8 cellular contexts compared by ENCODE assay signal in genomic region chr1:48471603-48472576, GRCh38. TPM values are rescaled to one million over a fixed set of nuclear protein-coding genes. Genes with fewer than 3 reads are reported as not detected.
A peak's percentile ranks its signal among the peaks of the same experiment; 100 is the strongest.
DNase-seq lines count a peak whose midpoint lies in the region; ATAC-seq and TF ChIP-seq lines count a peak whose summit lies in the region.

Gene SPATA6, minus strand, starts transcription at chr1:48472204. Its CDS starts 196 bp downstream, at chr1:48472008.

- TF ChIP-seq RAD21 in SK-N-SH (IDR thresholded peaks at IDR 0.05; ENCODE audit: low read length), result no peak

- H3K27me3 ChIP-seq in HAP-1 (ENCODE audit: low read depth) (no peaks in the 10 kb centered on the region), MM.1S (replicated peaks; ENCODE audit: insufficient read depth, low read length) (no peaks in the 10 kb centered on the region), SK-N-SH (ENCODE audit: insufficient read depth) (no peaks in the 10 kb centered on the region)

- H2AFZ ChIP-seq in MM.1S (ENCODE audit: low read length) (peak within 1 kb of the TSS; percentile 90), SK-N-SH (ENCODE audit: low read depth) (peak within 1 kb of the TSS; percentile 99)

- POLR2A ChIA-PET in SK-N-SH (lab: Yijun Ruan, JAX), result interaction anchor here (0.6 to 0.9 kb wide), 5 partner anchors 22 to 1894 kb away, joined by 3 read pairs; no protein-coding TSS in a partner anchor
- POLR2A ChIA-PET in activated naive CD8-positive, alpha-beta T cell treated with anti-CD3 and anti-CD28 coated beads, Interleukin-2, amount 10 ng/mL, durations not matched to agents 7 days and 5 days (lab: Charles Lee), result interaction anchor here (0.9 to 1.0 kb wide), 2 partner anchors 26 to 304 kb away, joined by 3 read pairs; no protein-coding TSS in a partner anchor

- CTCF ChIA-PET in SK-N-SH (lab: Yijun Ruan, JAX), result interaction anchor here (0.7 to 2.3 kb wide), 8 partner anchors 9 to 115 kb away, joined by 3 to 22 read pairs (median 4); no protein-coding TSS in a partner anchor

- H3K36me3 ChIP-seq in HAP-1 (replicated peaks) (no peaks in the 10 kb centered on the region), MM.1S (replicated peaks; ENCODE audit: insufficient read depth, low read length) (no peaks in the 10 kb centered on the region), SK-N-SH (replicated peaks in 1 of 2; ENCODE audit: control insufficient read depth in 1 of 2, insufficient read depth in 2 of 2, low read length in 1 of 2) (peaks cover 2 to 3% of the 10 kb centered on the region in 2 experiments)

- H3K4me3 Mint-ChIP-seq in activated naive CD8-positive, alpha-beta T cell treated with anti-CD3 and anti-CD28 coated beads, Interleukin-2, amount 10 ng/mL, durations not matched to agents 7 days and 5 days, result peak within 1 kb of the TSS; percentile 90

- in situ Hi-C loops in HAP-1 (cut with MboI; ENCODE audit: low sequenced_read_pairs), result no loop called here

- peak; percentile 91 for DNase-seq in ELF-1 (ENCODE audit: low read depth, low spot score)
- peak; percentile 84 to 97 for DNase-seq in HAP-1 (ENCODE audit: low spot score in 2 of 2)
- DNase-seq in MM.1S, result peak; percentile 95
- DNase-seq in SK-N-SH, result peak; percentile 97
- DNase-seq in activated naive CD8-positive, alpha-beta T cell treated with anti-CD3 and anti-CD28 coated beads, Interleukin-2, amount 10 ng/mL, durations not matched to agents 7 days and 5 days, result peak; percentile 95
- DNase-seq in Right ventricle myocardium inferior (ENCODE audit: missing footprints), result peak; percentile 98
- peak; percentile 90 for DNase-seq in omental fat pad (ENCODE audit: low spot score)
- DNase-seq in substantia nigra (lab: John Stamatoyannopoulos, UW), result peak; percentile 72 to 99 (median 96)

- H3K4me1 Mint-ChIP-seq in activated naive CD8-positive, alpha-beta T cell treated with anti-CD3 and anti-CD28 coated beads, Interleukin-2, amount 10 ng/mL, durations not matched to agents 7 days and 5 days, result peaks cover 12% of the 10 kb centered on the region

- H3K27me3 Mint-ChIP-seq in activated naive CD8-positive, alpha-beta T cell treated with anti-CD3 and anti-CD28 coated beads, Interleukin-2, amount 10 ng/mL, durations not matched to agents 7 days and 5 days, result peaks cover 14% of the 10 kb centered on the region

- H3K4me1 ChIP-seq in HAP-1 (no peaks in the 10 kb centered on the region), MM.1S (ENCODE audit: low read length) (no peaks in the 10 kb centered on the region), SK-N-SH (ENCODE audit: control insufficient read depth in 1 of 2, insufficient read depth in 2 of 2, low read depth in 1 of 2, low read length in 1 of 2) (peaks cover 14 to 22% of the 10 kb centered on the region in 2 experiments)

- H3K9me3 ChIP-seq in HAP-1 (no peaks in the 10 kb centered on the region), MM.1S (replicated peaks; ENCODE audit: insufficient read depth, low read length) (no peaks in the 10 kb centered on the region), SK-N-SH (no peaks in the 10 kb centered on the region)

- H3K27ac Mint-ChIP-seq in activated naive CD8-positive, alpha-beta T cell treated with anti-CD3 and anti-CD28 coated beads, Interleukin-2, amount 10 ng/mL, durations not matched to agents 7 days and 5 days, result peak within 1 kb of the TSS; percentile 78

- ATAC-seq in activated naive CD8-positive, alpha-beta T cell treated with anti-CD3 and anti-CD28 coated beads, Interleukin-2, amount 10 ng/mL, durations not matched to agents 7 days and 5 days (ENCODE audit: low read depth), result peak; percentile 94
- peak; percentile 96 for ATAC-seq in Right ventricle myocardium inferior
- ATAC-seq in omental fat pad (ENCODE audit: low FRiP score), result peak; percentile 97

- H3K9me2 ChIP-seq in MM.1S (replicated peaks; ENCODE audit: insufficient read depth, low read length) (no peaks in the 10 kb centered on the region), SK-N-SH (no peaks in the 10 kb centered on the region)

- 4% methylated on average over 30 of the region's 79 CpGs for WGBS in SK-N-SH (ENCODE audit: low lambda C conversion rate)

- H3K27ac ChIP-seq in MM.1S (ENCODE audit: low read length) (no peak within 1 kb of the TSS), SK-N-SH (ENCODE audit: low read depth in 2 of 2, low read length in 1 of 2) (peak within 1 kb of the TSS; percentile 77 to 82), substantia nigra (ENCODE audit: low read depth, low read length, poor library complexity, severe bottlenecking) (peak within 1 kb of the TSS; percentile 92)

- H3K4me3 ChIP-seq in HAP-1 (peak within 1 kb of the TSS; percentile 42), MM.1S (ENCODE audit: low read length) (peak within 1 kb of the TSS; percentile 64), SK-N-SH (ENCODE audit: low read depth in 2 of 2, low read length in 1 of 2) (peak within 1 kb of the TSS; percentile 78 to 90)

- peak within 1 kb of the TSS; percentile 44; the same call in 1 of the 2 replicates for H3K9ac ChIP-seq in MM.1S (ENCODE audit: low read length)
- peak within 1 kb of the TSS; percentile 77 for H3K9ac ChIP-seq in SK-N-SH

- TF ChIP-seq EP300 in SK-N-SH (IDR thresholded peaks at IDR 0.05; ENCODE audit: borderline replicate concordance in 1 of 2, low read depth in 1 of 2, low read length in 1 of 2), result no peak

- H4K20me1 ChIP-seq in MM.1S (ENCODE audit: insufficient read depth, low read length), result no peaks in the 10 kb centered on the region
- no peaks in the 10 kb centered on the region for H4K20me1 ChIP-seq in SK-N-SH (ENCODE audit: insufficient read depth)

- intact Hi-C loops in Right ventricle myocardium inferior (cut with DNase I), result no loop called here

- H3K79me2 ChIP-seq in MM.1S (ENCODE audit: low read length) (no peaks in the 10 kb centered on the region), SK-N-SH (ENCODE audit: insufficient read depth) (peaks cover 7% of the 10 kb centered on the region; the same call in 1 of the 2 replicates)

- H3K9me3 Mint-ChIP-seq in activated naive CD8-positive, alpha-beta T cell treated with anti-CD3 and anti-CD28 coated beads, Interleukin-2, amount 10 ng/mL, durations not matched to agents 7 days and 5 days, result peaks cover 6% of the 10 kb centered on the region

- no peaks in the 10 kb centered on the region for H3F3A ChIP-seq in MM.1S (ENCODE audit: insufficient read depth, low read length)
- no peaks in the 10 kb centered on the region for H3F3A ChIP-seq in SK-N-SH (replicated peaks; ENCODE audit: insufficient read depth)

- TF ChIP-seq CTCF in MM.1S (IDR thresholded peaks at IDR 0.05; ENCODE audit: low read length) (no peak), SK-N-SH (IDR thresholded peaks at IDR 0.05) (no peak), omental fat pad (IDR thresholded peaks at IDR 0.05) (no peak)

- no peaks in the 10 kb centered on the region for H3K36me3 Mint-ChIP-seq in activated naive CD8-positive, alpha-beta T cell treated with anti-CD3 and anti-CD28 coated beads, Interleukin-2, amount 10 ng/mL, durations not matched to agents 7 days and 5 days

- peak within 1 kb of the TSS; percentile 89 for H3K4me2 ChIP-seq in MM.1S (ENCODE audit: low read depth, low read length)
- peak within 1 kb of the TSS; percentile 88 for H3K4me2 ChIP-seq in SK-N-SH

TF ChIP-seq in SK-N-SH, 30 proteins besides CTCF, POLR2A, EP300 and RAD21 (continues in another document):
- TF ChIP-seq IRF3 (IDR thresholded peaks at IDR 0.05; ENCODE audit: low read depth, low read length) (no peak), USF1 (IDR thresholded peaks at IDR 0.05; ENCODE audit: borderline replicate concordance, low read depth) (no peak), FOXM1 (IDR thresholded peaks at IDR 0.05; ENCODE audit: low read depth) (no peak), TAF1 (IDR thresholded peaks at IDR 0.05; ENCODE audit: borderline replicate concordance, low read depth, low read length) (peak; percentile 31; the same call in 1 of the 2 replicates), JUND (IDR thresholded peaks at IDR 0.05) (no peak)

RNA-seq across cellular contexts. Expression of gene SPATA6, which starts in this region (rescaled TPM):
- polyA plus RNA-seq in SK-N-SH (2012; rRNA removed), result 2.4 and 2.5 TPM in 2 replicates
- 2.8 and 3.3 TPM in 2 replicates for polyA plus RNA-seq in SK-N-SH (2012; cell fraction: cytosol; rRNA removed)
- polyA plus RNA-seq in SK-N-SH (2012; cell fraction: nucleus; rRNA removed), result 2.4 and 4.8 TPM in 2 replicates
- 1 to 10 TPM in 1 of 2 experiments, under 1 TPM in 1; 0.83 to 1.9 TPM for total RNA-seq in activated naive CD8-positive, alpha-beta T cell treated with anti-CD3 and anti-CD28 coated beads, Interleukin-2, amount 10 ng/mL, durations not matched to agents 7 days and 5 days
- 10.8 TPM for total RNA-seq in Right ventricle myocardium inferior
- total RNA-seq in omental fat pad, result 10 to 100 TPM in 3 of 4 donors, 1 to 10 TPM in 1; 7.8 to 41.8 (median 16.9) TPM
